Comparison of ENCODE assay signal across 1 cellular context in genomic region chr16:88662843-88663606, GRCh38.
TF ChIP-seq lines count a peak whose summit lies in the region.

MVD (minus strand) TSS chr16:88663091; CDS start chr16:88663080, 11 bp downstream.

TF ChIP-seq in GM12878, 131 proteins besides CTCF, POLR2A, EP300 and RAD21 (continued from another document):
- TF ChIP-seq PRDM15 (CRISPR knock-in tag; IDR thresholded peaks at IDR 0.05) (no peak), EGR1 (IDR thresholded peaks at IDR 0.05; ENCODE audit: borderline replicate concordance in 1 of 2, low read depth in 2 of 2, low read length in 2 of 2) (0 out of 3 replicates have a peak, but pooled peaks of 1 of the 2 experiments have one; percentile 20), MXI1 (IDR thresholded peaks at IDR 0.05; ENCODE audit: low read depth, low read length) (no peak)
